In the genomic region with DNA sequence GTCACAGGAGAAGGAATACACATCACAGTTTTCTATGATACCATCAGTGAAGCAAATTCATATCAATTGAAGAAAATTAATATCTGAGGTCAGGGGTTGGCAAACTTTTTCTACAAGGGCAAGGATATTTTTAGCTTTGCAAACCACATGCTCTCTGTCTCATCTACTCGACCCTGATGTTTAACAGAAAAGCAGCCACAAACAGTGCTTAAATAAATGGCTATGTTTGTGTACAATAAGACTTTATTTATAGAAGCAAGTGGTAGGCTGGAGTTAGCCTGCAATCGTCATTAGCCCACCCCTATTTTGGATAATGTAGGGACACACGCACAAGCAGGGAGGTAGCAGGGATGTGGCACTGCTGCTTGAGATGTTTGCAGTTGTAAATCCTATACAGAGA, we compare ENCODE assay signal across 2 cellular contexts.
TF ChIP-seq lines count a peak whose summit lies in the region.

No MANE protein-coding gene starts in this region.

TF ChIP-seq in SK-N-SH treated with all-trans-retinoic acid at 6 μM for 48 hours, 23 proteins besides CTCF, POLR2A, EP300 and RAD21 (continued from another document):
- TF ChIP-seq ZNF8 (CRISPR knock-in tag; IDR thresholded peaks at IDR 0.05) (no peak), ZFP30 (CRISPR knock-in tag; IDR thresholded peaks at IDR 0.05) (no peak), ESRRG (CRISPR knock-in tag; IDR thresholded peaks at IDR 0.05) (no peak), ZNF565 (CRISPR knock-in tag; conservative IDR thresholded peaks at IDR 0.05; ENCODE audit: low read depth) (no peak), SNAI2 (CRISPR knock-in tag; IDR thresholded peaks at IDR 0.05) (no peak), TCF4 (CRISPR knock-in tag; IDR thresholded peaks at IDR 0.05; ENCODE audit: borderline replicate concordance) (no peak), ISL1 (CRISPR knock-in tag; IDR thresholded peaks at IDR 0.05) (no peak), ZFP3 (CRISPR knock-in tag; IDR thresholded peaks at IDR 0.05) (no peak), POU6F1 (CRISPR knock-in tag; IDR thresholded peaks at IDR 0.05; ENCODE audit: borderline replicate concordance, low read depth) (no peak), RARB (CRISPR knock-in tag; IDR thresholded peaks at IDR 0.05) (no peak), TOX (CRISPR knock-in tag; IDR thresholded peaks at IDR 0.05; ENCODE audit: borderline replicate concordance) (no peak), ZNF70 (CRISPR knock-in tag; IDR thresholded peaks at IDR 0.05) (no peak)

TF ChIP-seq in SK-N-SH, 30 proteins besides CTCF, POLR2A, EP300 and RAD21 (continued from another document):
- TF ChIP-seq IRF3 (IDR thresholded peaks at IDR 0.05; ENCODE audit: low read depth, low read length), result no peak
- no peak for TF ChIP-seq MXI1 (IDR thresholded peaks at IDR 0.05; ENCODE audit: low read depth, low read length)
- no peak for TF ChIP-seq RXRA (IDR thresholded peaks at IDR 0.05; ENCODE audit: borderline replicate concordance, low read depth)
- no peak for TF ChIP-seq TEAD4 (IDR thresholded peaks at IDR 0.05; ENCODE audit: borderline replicate concordance, insufficient read depth)
- no peak for TF ChIP-seq CHD2 (IDR thresholded peaks at IDR 0.05; ENCODE audit: low read length, partially characterized antibody)
- TF ChIP-seq, protein P1, sequence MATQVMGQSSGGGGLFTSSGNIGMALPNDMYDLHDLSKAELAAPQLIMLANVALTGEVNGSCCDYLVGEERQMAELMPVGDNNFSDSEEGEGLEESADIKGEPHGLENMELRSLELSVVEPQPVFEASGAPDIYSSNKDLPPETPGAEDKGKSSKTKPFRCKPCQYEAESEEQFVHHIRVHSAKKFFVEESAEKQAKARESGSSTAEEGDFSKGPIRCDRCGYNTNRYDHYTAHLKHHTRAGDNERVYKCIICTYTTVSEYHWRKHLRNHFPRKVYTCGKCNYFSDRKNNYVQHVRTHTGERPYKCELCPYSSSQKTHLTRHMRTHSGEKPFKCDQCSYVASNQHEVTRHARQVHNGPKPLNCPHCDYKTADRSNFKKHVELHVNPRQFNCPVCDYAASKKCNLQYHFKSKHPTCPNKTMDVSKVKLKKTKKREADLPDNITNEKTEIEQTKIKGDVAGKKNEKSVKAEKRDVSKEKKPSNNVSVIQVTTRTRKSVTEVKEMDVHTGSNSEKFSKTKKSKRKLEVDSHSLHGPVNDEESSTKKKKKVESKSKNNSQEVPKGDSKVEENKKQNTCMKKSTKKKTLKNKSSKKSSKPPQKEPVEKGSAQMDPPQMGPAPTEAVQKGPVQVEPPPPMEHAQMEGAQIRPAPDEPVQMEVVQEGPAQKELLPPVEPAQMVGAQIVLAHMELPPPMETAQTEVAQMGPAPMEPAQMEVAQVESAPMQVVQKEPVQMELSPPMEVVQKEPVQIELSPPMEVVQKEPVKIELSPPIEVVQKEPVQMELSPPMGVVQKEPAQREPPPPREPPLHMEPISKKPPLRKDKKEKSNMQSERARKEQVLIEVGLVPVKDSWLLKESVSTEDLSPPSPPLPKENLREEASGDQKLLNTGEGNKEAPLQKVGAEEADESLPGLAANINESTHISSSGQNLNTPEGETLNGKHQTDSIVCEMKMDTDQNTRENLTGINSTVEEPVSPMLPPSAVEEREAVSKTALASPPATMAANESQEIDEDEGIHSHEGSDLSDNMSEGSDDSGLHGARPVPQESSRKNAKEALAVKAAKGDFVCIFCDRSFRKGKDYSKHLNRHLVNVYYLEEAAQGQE (IDR thresholded peaks at IDR 0.05; ENCODE audit: low read depth, low read length), result no peak
- TF ChIP-seq, protein P2, sequence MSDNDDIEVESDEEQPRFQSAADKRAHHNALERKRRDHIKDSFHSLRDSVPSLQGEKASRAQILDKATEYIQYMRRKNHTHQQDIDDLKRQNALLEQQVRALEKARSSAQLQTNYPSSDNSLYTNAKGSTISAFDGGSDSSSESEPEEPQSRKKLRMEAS (IDR thresholded peaks at IDR 0.05; ENCODE audit: low read depth), result no peak
- TF ChIP-seq TAF1 (IDR thresholded peaks at IDR 0.05; ENCODE audit: borderline replicate concordance, low read depth, low read length), result no peak
- TF ChIP-seq TCF12 (IDR thresholded peaks at IDR 0.05), result no peak
- TF ChIP-seq ZBTB33 (IDR thresholded peaks at IDR 0.05; ENCODE audit: borderline replicate concordance, low read depth), result no peak
- TF ChIP-seq EZH2phosphoT487 (IDR thresholded peaks at IDR 0.05; ENCODE audit: borderline replicate concordance, low read depth), result no peak
- no peak for TF ChIP-seq RFX5 (IDR thresholded peaks at IDR 0.05; ENCODE audit: low read length)
- no peak for TF ChIP-seq USF1 (IDR thresholded peaks at IDR 0.05; ENCODE audit: borderline replicate concordance, low read depth)
- no peak for TF ChIP-seq NFIC (IDR thresholded peaks at IDR 0.05; ENCODE audit: borderline replicate concordance)
- TF ChIP-seq YY1 (IDR thresholded peaks at IDR 0.05; ENCODE audit: low read depth), result no peak
- TF ChIP-seq ELF1 (IDR thresholded peaks at IDR 0.05), result no peak
- no peak for TF ChIP-seq FOSL2 (IDR thresholded peaks at IDR 0.05; ENCODE audit: borderline replicate concordance, low read depth)
- TF ChIP-seq USF2 (IDR thresholded peaks at IDR 0.05; ENCODE audit: borderline replicate concordance, low read depth, low read length), result no peak
